In genomic region chr7:94701555-94701973, GRCh38 we compare ENCODE assay signal across 11 cellular contexts. TPM values are rescaled to one million over a fixed set of nuclear protein-coding genes. Genes with fewer than 3 reads are reported as not detected.
A peak's percentile ranks its signal among the peaks of the same experiment; 100 is the strongest.
DNase-seq lines count a peak whose midpoint lies in the region; ATAC-seq and TF ChIP-seq lines count a peak whose summit lies in the region.
"Had no signal": no experiment of that assay in that cellular context is flagged by ENCODE, and none has a peak within 500 bp of the region (broad histone marks: within the 10 kb centered on the region; RNA-seq: fewer than 3 reads in every experiment).

No MANE protein-coding gene starts in this region.

- no peaks in the 10 kb centered on the region for H3K9me3 Mint-ChIP-seq in Calu3 (ENCODE audit: low read depth, unreplicated experiment)
- H3K9me3 Mint-ChIP-seq in endothelial cell (ENCODE audit: unreplicated experiment), result no peaks in the 10 kb centered on the region
- peaks cover 8% of the 10 kb centered on the region for H3K9me3 Mint-ChIP-seq in mesothelial cell of epicardium
- no peaks in the 10 kb centered on the region for H3K9me3 Mint-ChIP-seq in activated CD4-positive, alpha-beta memory T cell treated with anti-CD3 and anti-CD28 coated beads for 36 hours

- no peak overlapping the region for H3K27ac ChIP-seq in dorsolateral prefrontal cortex
- H3K27ac ChIP-seq: ascending aorta had no signal

- H3K27me3 Mint-ChIP-seq in Calu3 (ENCODE audit: unreplicated experiment) (no peaks in the 10 kb centered on the region), endothelial cell (ENCODE audit: unreplicated experiment) (no peaks in the 10 kb centered on the region), mesothelial cell of epicardium (ENCODE audit: low read depth) (no peaks in the 10 kb centered on the region)
- H3K27me3 Mint-ChIP-seq in activated CD4-positive, alpha-beta memory T cell treated with anti-CD3 and anti-CD28 coated beads for 36 hours, result peaks cover 3% of the 10 kb centered on the region

- H3K4me1 Mint-ChIP-seq in Calu3 (ENCODE audit: low read depth, unreplicated experiment) (peaks cover 17% of the 10 kb centered on the region), endothelial cell (ENCODE audit: unreplicated experiment) (peaks cover 13% of the 10 kb centered on the region), mesothelial cell of epicardium (peaks cover 28% of the 10 kb centered on the region)
- H3K4me1 Mint-ChIP-seq in activated CD4-positive, alpha-beta memory T cell treated with anti-CD3 and anti-CD28 coated beads for 36 hours (ENCODE audit: low read depth), result no peaks in the 10 kb centered on the region

- intact Hi-C loops in Calu3 (cut with micrococcal nuclease; ENCODE audit: unreplicated experiment) (no loop called here), dorsolateral prefrontal cortex (cut with DNase I) (no loop called here), Right ventricle myocardium inferior (cut with DNase I) (no loop called here)
- intact Hi-C loops in activated CD4-positive, alpha-beta memory T cell treated with anti-CD3 and anti-CD28 coated beads for 36 hours (cut with micrococcal nuclease), result no loop called here

- no TSS peak for BruUV-seq in Calu3 (replicated peaks; lab: Mats Ljungman, UMichigan)

- H3K4me3 Mint-ChIP-seq in Calu3 (ENCODE audit: low read depth, unreplicated experiment) (no peak overlapping the region), endothelial cell (ENCODE audit: unreplicated experiment) (no peak overlapping the region), mesothelial cell of epicardium (no peak overlapping the region)
- H3K4me3 Mint-ChIP-seq in activated CD4-positive, alpha-beta memory T cell treated with anti-CD3 and anti-CD28 coated beads for 36 hours, result no peak overlapping the region

- H3K27ac Mint-ChIP-seq in Calu3 (ENCODE audit: unreplicated experiment) (peak overlapping the region; percentile 80), endothelial cell (ENCODE audit: unreplicated experiment) (peak overlapping the region; percentile 98), mesothelial cell of epicardium (peak overlapping the region; percentile 93)
- no peak overlapping the region for H3K27ac Mint-ChIP-seq in activated CD4-positive, alpha-beta memory T cell treated with anti-CD3 and anti-CD28 coated beads for 36 hours

- TF ChIP-seq CTCF in Calu3 (IDR thresholded peaks at IDR 0.05; ENCODE audit: unreplicated experiment), result no peak
- no peak for TF ChIP-seq CTCF in endothelial cell (IDR thresholded peaks at IDR 0.05; ENCODE audit: unreplicated experiment)
- TF ChIP-seq CTCF in mesothelial cell of epicardium (IDR thresholded peaks at IDR 0.05; ENCODE audit: unreplicated experiment), result no peak
- no peak for TF ChIP-seq CTCF in dorsolateral prefrontal cortex (IDR thresholded peaks at IDR 0.05 in 54 of 56, conservative IDR thresholded peaks at IDR 0.05 in 2 of 56; ENCODE audit: low read depth in 1 of 56, partially characterized antibody in 56 of 56)

- peaks cover 4% of the 10 kb centered on the region for H3K36me3 Mint-ChIP-seq in Calu3 (ENCODE audit: insufficient read depth, unreplicated experiment)
- no peaks in the 10 kb centered on the region for H3K36me3 Mint-ChIP-seq in endothelial cell (ENCODE audit: low read depth, unreplicated experiment)
- peaks cover 2% of the 10 kb centered on the region for H3K36me3 Mint-ChIP-seq in mesothelial cell of epicardium
- no peaks in the 10 kb centered on the region for H3K36me3 Mint-ChIP-seq in activated CD4-positive, alpha-beta memory T cell treated with anti-CD3 and anti-CD28 coated beads for 36 hours

- H3K4me3 ChIP-seq in dorsolateral prefrontal cortex, result no peak overlapping the region
- H3K4me3 ChIP-seq: ascending aorta had no signal

- CTCF ChIA-PET in Calu3 (lab: Charles Lee), result interaction anchor here (1.2 kb wide), 1 partner anchor 45 kb away, joined by 3 read pairs; no protein-coding TSS in a partner anchor
- CTCF ChIA-PET in activated CD4-positive, alpha-beta memory T cell treated with anti-CD3 and anti-CD28 coated beads for 36 hours (lab: Charles Lee), result no interaction called here

- POLR2A ChIA-PET in activated CD4-positive, alpha-beta memory T cell treated with anti-CD3 and anti-CD28 coated beads for 36 hours (lab: Charles Lee), result no interaction called here

- ATAC-seq in HG02884 (IDR thresholded peaks at IDR 0.05; ENCODE audit: unreplicated experiment), result no peak
- no peak for ATAC-seq in Right ventricle myocardium inferior

- DNase-seq in Calu3 (peak; percentile 21), NCI-H2227 treated with DMSO at 0.1 percent for 48 hours (lab: John Stamatoyannopoulos, UW) (peak; percentile 49), endothelial cell (ENCODE audit: low spot score) (peak; percentile 5), mesothelial cell of epicardium (ENCODE audit: low spot score in 2 of 2, unreplicated experiment in 2 of 2) (no peak), dorsolateral prefrontal cortex (no peak), Right ventricle myocardium inferior (ENCODE audit: missing footprints) (no peak)
- DNase-seq in activated CD4-positive, alpha-beta memory T cell treated with anti-CD3 and anti-CD28 coated beads for 36 hours, result no peak
- DNase-seq: hippocampal formation, NCI-H1694 had no signal

- H3K27me3 ChIP-seq in dorsolateral prefrontal cortex, result no peaks in the 10 kb centered on the region
- H3K27me3 ChIP-seq: ascending aorta had no signal

RNA-seq across cellular contexts. Expression of gene SGCE, which starts 45.6 kb away (rescaled TPM):
- total RNA-seq in Calu3 (2022) (29.3 and 33.8 TPM in 2 replicates), endothelial cell (ENCODE audit: unreplicated experiment) (37.7 TPM), mesothelial cell of epicardium (50.4 to 59.3 TPM (median 51.3 TPM) in 3 replicates), dorsolateral prefrontal cortex (100 to 1,000 TPM in 1 of 120 experiments, 10 to 100 TPM in 119; 54.1 to 105 (median 73.8) TPM), Right ventricle myocardium inferior (23.7 TPM)
- under 1 TPM; 0.50 to 0.92 TPM for total RNA-seq in activated CD4-positive, alpha-beta memory T cell treated with anti-CD3 and anti-CD28 coated beads for 36 hours

Comparison
In these comparisons a context has a peak if more than half of its experiments do, and no peak if none do; other contexts are left out.
1. DNase-seq: peak in Calu3 (single experiment), NCI-H2227 treated with DMSO at 0.1 percent for 48 hours (single experiment) and endothelial cell (single experiment); none in mesothelial cell of epicardium (0 of 2), dorsolateral prefrontal cortex (0 of 10), activated CD4-positive, alpha-beta memory T cell treated with anti-CD3 and anti-CD28 coated beads for 36 hours (single experiment) and Right ventricle myocardium inferior (single experiment).
2. RNA of gene SGCE, which starts 45.6 kb away (total RNA-seq): 54.1 to 105 TPM in dorsolateral prefrontal cortex, 50.4 to 59.3 TPM in mesothelial cell of epicardium, 37.7 TPM in endothelial cell (single experiment), 29.3 to 33.8 TPM in Calu3 and 23.7 TPM in Right ventricle myocardium inferior (single experiment); 0.50 to 0.92 TPM in activated CD4-positive, alpha-beta memory T cell treated with anti-CD3 and anti-CD28 coated beads for 36 hours; every median in the first group is over 10 times any median in the second.